In genomic region chr6:3186974-3187382, GRCh38 we compare ENCODE assay signal across 1 cellular context.
TF ChIP-seq lines count a peak whose summit lies in the region.

No MANE protein-coding gene starts in this region.

TF ChIP-seq in GM12878, 131 proteins besides CTCF, POLR2A, EP300 and RAD21 (continued from another document):
- TF ChIP-seq TCF3 (IDR thresholded peaks at IDR 0.05; ENCODE audit: borderline replicate concordance, insufficient read depth, low read depth, low read length) (0 out of 2 replicates have a peak, but pooled peaks have one; percentile 31), RUNX3 (IDR thresholded peaks at IDR 0.05; ENCODE audit: low read length) (peak; percentile 86), EED (IDR thresholded peaks at IDR 0.05; ENCODE audit: low read depth) (peak; percentile 63), FOXM1 (IDR thresholded peaks at IDR 0.05; ENCODE audit: low read depth, low read length) (peak; percentile 59; the same call in 1 of the 2 replicates), CREB1 (IDR thresholded peaks at IDR 0.05; ENCODE audit: low read depth) (0 out of 2 replicates have a peak, but pooled peaks have one; percentile 17), MEF2A (IDR thresholded peaks at IDR 0.05; ENCODE audit: insufficient read depth, low read depth, low read length) (peak; percentile 81), ASH2L (IDR thresholded peaks at IDR 0.05; ENCODE audit: borderline replicate concordance, low read depth) (no peak), CREM (IDR thresholded peaks at IDR 0.05; ENCODE audit: low read depth) (0 out of 2 replicates have a peak, but pooled peaks have one; percentile 48), ATF3 (IDR thresholded peaks at IDR 0.05; ENCODE audit: borderline replicate concordance, extremely low read depth, low read depth, low read length) (no peak), HCFC1 (IDR thresholded peaks at IDR 0.05; ENCODE audit: low read length) (no peak), NFIC (IDR thresholded peaks at IDR 0.05; ENCODE audit: low read depth, low read length) (peak; percentile 65; the same call in 1 of the 2 replicates), JUNB (IDR thresholded peaks at IDR 0.05) (peak; percentile 78)
TF ChIP-seq in GM12878: peak in this region for 10.
